11 cellular contexts compared by ENCODE assay signal in genomic region chr10:46999217-46999616, GRCh38.
DNase-seq lines count a peak whose midpoint lies in the region; FAIRE-seq and TF ChIP-seq lines count a peak whose summit lies in the region.
"Had no signal": no experiment of that assay in that cellular context is flagged by ENCODE, and none has a peak within 500 bp of the region (broad histone marks: within the 10 kb centered on the region; RNA-seq: fewer than 3 reads in every experiment).

No MANE protein-coding gene starts in this region.

- peaks cover 6% of the 10 kb centered on the region for H3K9me3 Mint-ChIP-seq in nephron

- peaks cover 14% of the 10 kb centered on the region for H3K4me1 Mint-ChIP-seq in nephron
- H3K4me1 Mint-ChIP-seq: CD8-positive, alpha-beta memory T cell had no signal

- TF ChIP-seq CTCF in nephron (IDR thresholded peaks at IDR 0.05; ENCODE audit: unreplicated experiment in 3 of 3), result no peak

- no peaks in the 10 kb centered on the region for H3K27me3 Mint-ChIP-seq in nephron (ENCODE audit: low read depth)

- H3K27ac Mint-ChIP-seq in nephron, result peak overlapping the region; percentile 66 to 83 (median 75)
- H3K27ac Mint-ChIP-seq: CD8-positive, alpha-beta memory T cell had no signal

- DNase-seq in RPMI7951 (ENCODE audit: low read depth) (peak; percentile 8), foreskin melanocyte (peak; percentile 30), urothelium cell line (ENCODE audit: low spot score) (no peak), COR-L47 (lab: John Stamatoyannopoulos, UW) (no peak), NOMO-1 treated with DMSO at 0.1 percent for 48 hours (lab: John Stamatoyannopoulos, UW; ENCODE audit: unreplicated experiment) (no peak), NCI-H2081 treated with DMSO at 0.1 percent for 48 hours (lab: John Stamatoyannopoulos, UW) (no peak)
- DNase-seq: 8988T; AML-193; CD8-positive, alpha-beta memory T cell; IMR-90 had no signal

- H3K36me3 Mint-ChIP-seq in nephron (ENCODE audit: low read depth), result no peaks in the 10 kb centered on the region
- H3K36me3 Mint-ChIP-seq: CD8-positive, alpha-beta memory T cell had no signal

- no peak overlapping the region for H3K4me3 Mint-ChIP-seq in nephron
- H3K4me3 Mint-ChIP-seq: CD8-positive, alpha-beta memory T cell had no signal

- peak; percentile 5 for FAIRE-seq in urothelium cell line (lab: Jason Lieb, UNC)

Comparison
In these comparisons a context has a peak if more than half of its experiments do, and no peak if none do; other contexts are left out.
1. DNase-seq: peak in RPMI7951 (single experiment) and foreskin melanocyte (single experiment); none in urothelium cell line (single experiment), COR-L47 (single experiment), NOMO-1 treated with DMSO at 0.1 percent for 48 hours (single experiment) and NCI-H2081 treated with DMSO at 0.1 percent for 48 hours (single experiment).